25 cellular contexts compared by ENCODE assay signal in genomic region chr5:55143624-55144023, GRCh38. TPM values are rescaled to one million over a fixed set of nuclear protein-coding genes. Genes with fewer than 3 reads are reported as not detected.
A peak's percentile ranks its signal among the peaks of the same experiment; 100 is the strongest.
DNase-seq lines count a peak whose midpoint lies in the region; ATAC-seq, FAIRE-seq and TF ChIP-seq lines count a peak whose summit lies in the region.
"Had no signal": no experiment of that assay in that cellular context is flagged by ENCODE, and none has a peak within 500 bp of the region (broad histone marks: within the 10 kb centered on the region; RNA-seq: fewer than 3 reads in every experiment).

No MANE protein-coding gene starts in this region.

- CTCF ChIA-PET in HepG2 (lab: Yijun Ruan, JAX; ENCODE audit: low intra/inter-chr PET ratio, low total read pairs) = no interaction called here
- CTCF ChIA-PET in A673 (lab: Charles Lee) = no interaction called here
- CTCF ChIA-PET in activated naive CD4-positive, alpha-beta T cell treated with anti-CD3 and anti-CD28 coated beads, Interleukin-2, amount 10 ng/mL, durations not matched to agents 7 days and 5 days (lab: Charles Lee) = interaction anchor here (0.8 to 8.5 kb wide), 4 partner anchors 40 to 237 kb away, joined by 3 to 100 read pairs (median 20); partner anchors contain the start of gene GZMA

- ATAC-seq in HepG2 = peak; percentile 94
- ATAC-seq: A549 had no signal

- H4K5ac ChIP-seq in mesendoderm (ENCODE audit: low read length) = no peak overlapping the region

- in situ Hi-C loops in HepG2 (cut with HindIII; ENCODE audit: extremely low pct_ligation_motif_present, low pct_unique_long_range_greater_than_20kb) = loop anchor here (10.0 kb wide), 1 partner anchor 199 kb away; no protein-coding TSS in a partner anchor

- H3K4me2 ChIP-seq in HepG2 (ENCODE audit: low read depth, low read length) (no peak overlapping the region), mesendoderm (ENCODE audit: low read length) (no peak overlapping the region)
- H3K4me2 ChIP-seq: A549 had no signal

- WGBS in esophagus muscularis mucosa = 50% methylated on average over 4 of the region's 4 CpGs
- 2% methylated on average over 4 of the region's 4 CpGs for WGBS in HepG2 (ENCODE audit: low lambda C conversion rate)
- no CpG with 5 or more reads among the region's 4 CpGs for WGBS in mesendoderm (ENCODE audit: extremely low coverage, insufficient coverage, low lambda C conversion rate)
- 19 to 48% (median 20%) methylated on average over 4 of the region's 4 CpGs for WGBS in small intestine, 3 donors

- TF ChIP-seq CTCF in esophagus muscularis mucosa (IDR thresholded peaks at IDR 0.05) (no peak), HepG2 (CRISPR knock-in tag; IDR thresholded peaks at IDR 0.05) (no peak), A673 (conservative IDR thresholded peaks at IDR 0.05; ENCODE audit: low read depth, low read length) (no peak)

- DNase-seq in esophagus muscularis mucosa (ENCODE audit: extremely low spot score) (peak; percentile 8), HepG2 (ENCODE audit: low spot score) (peak; percentile 9), mesendoderm (no peak), small intestine (peak; percentile 55), A673 (ENCODE audit: low spot score) (no peak), NCI-H1694 (lab: John Stamatoyannopoulos, UW) (no peak)
- no peak for DNase-seq in activated naive CD4-positive, alpha-beta T cell treated with anti-CD3 and anti-CD28 coated beads, Interleukin-2, amount 10 ng/mL, durations not matched to agents 7 days and 5 days
- DNase-seq: 8988T; C1 segment of cervical spinal cord; Calu3; CD4-positive, alpha-beta memory T cell; COR-L47; DMS53; DMS79 treated with DMSO at 0.1 percent for 48 hours; GF-D8; GOT3; HFFc6 had no signal

- no peak overlapping the region for H3K23ac ChIP-seq in mesendoderm (ENCODE audit: low read length)

- H3K9ac ChIP-seq in HepG2 (ENCODE audit: insufficient read depth, low read depth, low read length) = no peak overlapping the region
- H3K9ac ChIP-seq in mesendoderm (ENCODE audit: low read length) = no peak overlapping the region

- no peaks in the 10 kb centered on the region for H4K20me1 ChIP-seq in HepG2 (ENCODE audit: insufficient read depth, low read length)

- POLR2A ChIA-PET in HepG2 (lab: Yijun Ruan, JAX) (no interaction called here), A673 (lab: Charles Lee; ENCODE audit: low non-redundant PET) (no interaction called here)

- peaks cover 37% of the 10 kb centered on the region for H3K27me3 Mint-ChIP-seq in activated naive CD4-positive, alpha-beta T cell treated with anti-CD3 and anti-CD28 coated beads, Interleukin-2, amount 10 ng/mL, durations not matched to agents 7 days and 5 days

- no peak overlapping the region for H2AFZ ChIP-seq in HepG2 (ENCODE audit: low read length)

- no TSS peak for BruUV-seq in HepG2 (replicated peaks; lab: Mats Ljungman, UMichigan)
- no TSS peak for BruUV-seq in A673 (replicated peaks; lab: Mats Ljungman, UMichigan)

- H3K27me3 ChIP-seq in esophagus muscularis mucosa = peaks cover 0 to 6% (median 3%) of the 10 kb centered on the region in 4 donors
- 0 out of 5 replicates have a peak, but pooled peaks cover 0 to 1% of the 10 kb centered on the region in 2 experiments for H3K27me3 ChIP-seq in HepG2 (ENCODE audit: control insufficient read depth in 1 of 2, insufficient read depth in 2 of 2, low read length in 2 of 2)
- H3K27me3 ChIP-seq in mesendoderm (ENCODE audit: insufficient read depth, low read length, poor library complexity) = no peaks in the 10 kb centered on the region
- H3K27me3 ChIP-seq in small intestine (ENCODE audit: control insufficient read depth in 2 of 2, insufficient read depth in 2 of 2, low read length in 2 of 2) = no peaks in the 10 kb centered on the region
- peaks cover 27% of the 10 kb centered on the region for H3K27me3 ChIP-seq in A673 (replicated peaks; ENCODE audit: insufficient read depth, low read depth, low read length, poor library complexity)

- H3K27ac Mint-ChIP-seq in activated naive CD4-positive, alpha-beta T cell treated with anti-CD3 and anti-CD28 coated beads, Interleukin-2, amount 10 ng/mL, durations not matched to agents 7 days and 5 days = no peak overlapping the region
- H3K27ac Mint-ChIP-seq: CD4-positive, alpha-beta memory T cell; HFFc6 had no signal

- no peaks in the 10 kb centered on the region for H3K9me3 ChIP-seq in esophagus muscularis mucosa
- no peaks in the 10 kb centered on the region for H3K9me3 ChIP-seq in HepG2 (ENCODE audit: low read length)
- H3K9me3 ChIP-seq in small intestine (ENCODE audit: control insufficient read depth, low read depth) = no peaks in the 10 kb centered on the region
- no peaks in the 10 kb centered on the region for H3K9me3 ChIP-seq in A673 (ENCODE audit: low read depth, low read length, poor library complexity, severe bottlenecking)
- H3K9me3 ChIP-seq: A549, HAP-1 had no signal

- H3K36me3 Mint-ChIP-seq in activated naive CD4-positive, alpha-beta T cell treated with anti-CD3 and anti-CD28 coated beads, Interleukin-2, amount 10 ng/mL, durations not matched to agents 7 days and 5 days = peaks cover 9% of the 10 kb centered on the region
- H3K36me3 Mint-ChIP-seq: CD4-positive, alpha-beta memory T cell had no signal

- no peak overlapping the region for H2BK5ac ChIP-seq in mesendoderm (ENCODE audit: low read length)

- no peak overlapping the region for H3K4me3 ChIP-seq in esophagus muscularis mucosa
- no peak overlapping the region for H3K4me3 ChIP-seq in HepG2 (replicated peaks in 1 of 3; ENCODE audit: insufficient read depth in 1 of 3, low read depth in 2 of 3, low read length in 3 of 3)
- H3K4me3 ChIP-seq in mesendoderm (ENCODE audit: low read length) = no peak overlapping the region
- H3K4me3 ChIP-seq in small intestine (ENCODE audit: low read depth in 1 of 2, low read length in 2 of 2) = no peak overlapping the region
- H3K4me3 ChIP-seq in A673 (ENCODE audit: low read depth, low read length, poor library complexity, severe bottlenecking) = no peak overlapping the region
- H3K4me3 ChIP-seq: A549, HAP-1 had no signal

- no peak for FAIRE-seq in HepG2 (lab: Jason Lieb, UNC)
- no peak for FAIRE-seq in small intestine (lab: Jason Lieb, UNC)
- FAIRE-seq: A549, GM12892, GM19239, H54 had no signal

- H2BK15ac ChIP-seq in mesendoderm (replicated peaks; ENCODE audit: low read depth) = no peak overlapping the region

- no peak for TF ChIP-seq RAD21 in HepG2 (CRISPR knock-in tag; IDR thresholded peaks at IDR 0.05)

- no peaks in the 10 kb centered on the region for H3K79me1 ChIP-seq in mesendoderm (ENCODE audit: low read length)

- H2AK5ac ChIP-seq in mesendoderm (ENCODE audit: low read length) = no peak overlapping the region

- H3K18ac ChIP-seq in mesendoderm (ENCODE audit: low read length) = no peak overlapping the region

- intact Hi-C loops in esophagus muscularis mucosa (cut with DNase I) (no loop called here), HepG2 (cut with micrococcal nuclease; ENCODE audit: unreplicated experiment) (loop anchor here (10.0 kb wide), 1 partner anchor 629 kb away; the partner anchor contains the start of gene SNX18), A673 (cut with micrococcal nuclease; ENCODE audit: unreplicated experiment) (loop anchor here (10.0 kb wide), 1 partner anchor 629 kb away; the partner anchor contains the start of gene SNX18)

- H3K56ac ChIP-seq in mesendoderm (ENCODE audit: low read length) = peak overlapping the region; percentile 22

- no peak overlapping the region for H3K27ac ChIP-seq in esophagus muscularis mucosa (replicated peaks in 1 of 4)
- no peak overlapping the region for H3K27ac ChIP-seq in HepG2 (ENCODE audit: extremely low read length, insufficient read depth, low read length)
- no peak overlapping the region for H3K27ac ChIP-seq in mesendoderm (ENCODE audit: low read depth, low read length)
- no peak overlapping the region for H3K27ac ChIP-seq in small intestine (ENCODE audit: low read depth in 1 of 2, low read length in 1 of 2)
- H3K27ac ChIP-seq in A673 (ENCODE audit: low read depth, low read length, poor library complexity, severe bottlenecking) = no peak overlapping the region
- H3K27ac ChIP-seq: A549 had no signal

- H3K4ac ChIP-seq in mesendoderm (ENCODE audit: low read depth, low read length) = no peak overlapping the region

- no peak overlapping the region for H2BK120ac ChIP-seq in mesendoderm (ENCODE audit: low read depth, low read length)

- H3K36me3 ChIP-seq in esophagus muscularis mucosa (no peaks in the 10 kb centered on the region), HepG2 (replicated peaks in 1 of 2; ENCODE audit: control insufficient read depth in 1 of 2, insufficient read depth in 2 of 2, low read length in 2 of 2) (no peaks in the 10 kb centered on the region), mesendoderm (ENCODE audit: control insufficient read depth, insufficient read depth, low read length) (no peaks in the 10 kb centered on the region), small intestine (ENCODE audit: control insufficient read depth in 2 of 2, insufficient read depth in 2 of 2, low read length in 2 of 2) (no peaks in the 10 kb centered on the region), A673 (ENCODE audit: insufficient read depth, low read length, poor library complexity, severe bottlenecking) (no peaks in the 10 kb centered on the region)
- H3K36me3 ChIP-seq: HAP-1 had no signal

- TF ChIP-seq POLR2A in esophagus muscularis mucosa (IDR thresholded peaks at IDR 0.05; ENCODE audit: low read depth) = no peak
- TF ChIP-seq POLR2A in HepG2 (IDR thresholded peaks at IDR 0.05; ENCODE audit: insufficient read depth in 1 of 2, low read depth in 2 of 2, low read length in 2 of 2) = no peak

- H3K4me1 ChIP-seq in esophagus muscularis mucosa (peaks cover 0 to 4% (median 0%) of the 10 kb centered on the region in 4 donors), HepG2 (ENCODE audit: insufficient read depth, low read length) (no peaks in the 10 kb centered on the region), mesendoderm (ENCODE audit: control insufficient read depth, low read depth, low read length) (no peaks in the 10 kb centered on the region), small intestine (ENCODE audit: control insufficient read depth in 2 of 2, insufficient read depth in 1 of 2, low read depth in 1 of 2, low read length in 1 of 2) (no peaks in the 10 kb centered on the region), A673 (ENCODE audit: insufficient read depth, low read length, poor library complexity, severe bottlenecking) (no peaks in the 10 kb centered on the region)
- H3K4me1 ChIP-seq: A549, HAP-1 had no signal

- no peak overlapping the region for H3K4me3 Mint-ChIP-seq in activated naive CD4-positive, alpha-beta T cell treated with anti-CD3 and anti-CD28 coated beads, Interleukin-2, amount 10 ng/mL, durations not matched to agents 7 days and 5 days
- H3K4me3 Mint-ChIP-seq: CD4-positive, alpha-beta memory T cell; HFFc6 had no signal

- H3K79me2 ChIP-seq in HepG2 (ENCODE audit: insufficient read depth, low read length) (no peaks in the 10 kb centered on the region), mesendoderm (ENCODE audit: control insufficient read depth, insufficient read depth, low read length) (no peaks in the 10 kb centered on the region)

- no peak for TF ChIP-seq EP300 in esophagus muscularis mucosa (IDR thresholded peaks at IDR 0.05)
- TF ChIP-seq EP300 in HepG2 (IDR thresholded peaks at IDR 0.05; ENCODE audit: low read depth in 2 of 2, low read length in 2 of 2) = no peak
- TF ChIP-seq EP300 in HepG2 (CRISPR knock-in tag; IDR thresholded peaks at IDR 0.05; ENCODE audit: borderline replicate concordance) = no peak

- H3K4me1 Mint-ChIP-seq in activated naive CD4-positive, alpha-beta T cell treated with anti-CD3 and anti-CD28 coated beads, Interleukin-2, amount 10 ng/mL, durations not matched to agents 7 days and 5 days = peaks cover 46% of the 10 kb centered on the region

- no peaks in the 10 kb centered on the region for H3K9me3 Mint-ChIP-seq in activated naive CD4-positive, alpha-beta T cell treated with anti-CD3 and anti-CD28 coated beads, Interleukin-2, amount 10 ng/mL, durations not matched to agents 7 days and 5 days
- H3K9me3 Mint-ChIP-seq: HFFc6 had no signal

- H4K8ac ChIP-seq in mesendoderm (ENCODE audit: low read depth, low read length) = no peak overlapping the region

RNA-seq across cellular contexts. Expression of gene GPX8, which starts 16.3 kb away (rescaled TPM):
- 10 to 100 TPM in 1 of 4 donors, 1 to 10 TPM in 3; 8.4 to 12.5 (median 9.3) TPM for total RNA-seq in esophagus muscularis mucosa
- 0.32 and 0.33 TPM in 2 replicates for total RNA-seq in HepG2 (2016; rRNA removed; fragmentation: Illumina TruSeq; extraction: Trizol)
- total RNA-seq in HepG2 (2016; cell fraction: cytosol; rRNA removed; fragmentation: Illumina TruSeq; extraction: Trizol; ENCODE audit: low read depth) = 0.09 TPM in 1 of 2 replicates, not detected in the other
- total RNA-seq in HepG2 (2016; cell fraction: insoluble cytoplasmic fraction; rRNA removed; fragmentation: Illumina TruSeq; extraction: Trizol) = 0.30 and 0.41 TPM in 2 replicates
- total RNA-seq in HepG2 (2016; cell fraction: membrane; rRNA removed; fragmentation: Illumina TruSeq; extraction: Trizol) = 0.28 and 0.69 TPM in 2 replicates
- total RNA-seq in HepG2 (2016; cell fraction: nucleus; rRNA removed; fragmentation: Illumina TruSeq; extraction: Trizol) = 0.56 TPM in 1 of 2 replicates, not detected in the other
- polyA plus RNA-seq in HepG2 (2011; rRNA removed) = 0.55 and 0.94 TPM in 2 replicates
- 0.21 and 0.35 TPM in 2 replicates for polyA plus RNA-seq in HepG2 (2011; cell fraction: cytosol; rRNA removed)
- 0.05 and 0.26 TPM in 2 replicates for polyA plus RNA-seq in HepG2 (2011; cell fraction: nucleus; rRNA removed)
- 0.59 and 1.5 TPM in 2 replicates for polyA plus RNA-seq in HepG2 (2012)
- 0.14 TPM in 1 of 2 replicates, not detected in the other for polyA plus RNA-seq in HepG2 (2016; cell fraction: cytosol; fragmentation: Illumina TruSeq; extraction: Trizol; ENCODE audit: low read depth)
- polyA plus RNA-seq in HepG2 (2016; cell fraction: insoluble cytoplasmic fraction; fragmentation: Illumina TruSeq; extraction: Trizol; ENCODE audit: low read depth) = 0.34 and 0.61 TPM in 2 replicates
- 0.31 TPM in 1 of 2 replicates, not detected in the other for polyA plus RNA-seq in HepG2 (2016; cell fraction: membrane; fragmentation: Illumina TruSeq; extraction: Trizol; ENCODE audit: low read depth)
- polyA plus RNA-seq in HepG2 (2016; cell fraction: nucleus; fragmentation: Illumina TruSeq; extraction: Trizol; ENCODE audit: insufficient read depth, low read depth) = 0.79 and 0.97 TPM in 2 replicates
- polyA minus RNA-seq in HepG2 (2011; rRNA and poly(A)+ RNA removed; ENCODE audit: low replicate concordance) = 0.42 and 10.6 TPM in 2 replicates
- polyA minus RNA-seq in HepG2 (2011; cell fraction: cytosol; rRNA and poly(A)+ RNA removed) = 0.18 and 0.20 TPM in 2 replicates
- polyA minus RNA-seq in HepG2 (2011; cell fraction: nucleus; rRNA and poly(A)+ RNA removed) = 0.64 and 0.75 TPM in 2 replicates
- polyA plus RNA-seq in mesendoderm (2013, experiment 1 of 2) = 76.3 TPM
- 75.8 TPM for polyA plus RNA-seq in mesendoderm (2013, experiment 2 of 2)
- 1 to 10 TPM in 2 of 3 donors, under 1 TPM in 1; 0.22 to 6.6 (median 1.1) TPM for polyA plus RNA-seq in small intestine
- total RNA-seq in A673 (2021) = 52.2 and 54.7 TPM in 2 replicates
- total RNA-seq: CD4-positive, alpha-beta memory T cell had no signal
- polyA plus RNA-seq: CD4-positive, alpha-beta memory T cell had no signal

RNA-seq across cellular contexts. Expression of gene CDC20B, which starts 29.4 kb away (rescaled TPM):
- total RNA-seq in esophagus muscularis mucosa (not detected), HepG2 (2016; rRNA removed; fragmentation: Illumina TruSeq; extraction: Trizol) (not detected in 2 replicates), A673 (2021) (not detected in 2 replicates)
- not detected in 2 replicates for total RNA-seq in HepG2 (2016; cell fraction: cytosol; rRNA removed; fragmentation: Illumina TruSeq; extraction: Trizol; ENCODE audit: low read depth)
- total RNA-seq in HepG2 (2016; cell fraction: insoluble cytoplasmic fraction; rRNA removed; fragmentation: Illumina TruSeq; extraction: Trizol) = not detected in 2 replicates
- not detected in 2 replicates for total RNA-seq in HepG2 (2016; cell fraction: membrane; rRNA removed; fragmentation: Illumina TruSeq; extraction: Trizol)
- total RNA-seq in HepG2 (2016; cell fraction: nucleus; rRNA removed; fragmentation: Illumina TruSeq; extraction: Trizol) = not detected in 2 replicates
- polyA plus RNA-seq in HepG2 (2011; rRNA removed) (not detected in 2 replicates), small intestine (not detected)
- polyA plus RNA-seq in HepG2 (2011; cell fraction: cytosol; rRNA removed) = not detected in 2 replicates
- polyA plus RNA-seq in HepG2 (2011; cell fraction: nucleus; rRNA removed) = not detected in 2 replicates
- not detected in 2 replicates for polyA plus RNA-seq in HepG2 (2012)
- polyA plus RNA-seq in HepG2 (2016; cell fraction: cytosol; fragmentation: Illumina TruSeq; extraction: Trizol; ENCODE audit: low read depth) = not detected in 2 replicates
- not detected in 2 replicates for polyA plus RNA-seq in HepG2 (2016; cell fraction: insoluble cytoplasmic fraction; fragmentation: Illumina TruSeq; extraction: Trizol; ENCODE audit: low read depth)
- not detected in 2 replicates for polyA plus RNA-seq in HepG2 (2016; cell fraction: membrane; fragmentation: Illumina TruSeq; extraction: Trizol; ENCODE audit: low read depth)
- polyA plus RNA-seq in HepG2 (2016; cell fraction: nucleus; fragmentation: Illumina TruSeq; extraction: Trizol; ENCODE audit: insufficient read depth, low read depth) = not detected in 2 replicates
- polyA minus RNA-seq in HepG2 (2011; rRNA and poly(A)+ RNA removed; ENCODE audit: low replicate concordance) = not detected in 2 replicates
- not detected in 2 replicates for polyA minus RNA-seq in HepG2 (2011; cell fraction: cytosol; rRNA and poly(A)+ RNA removed)
- polyA minus RNA-seq in HepG2 (2011; cell fraction: nucleus; rRNA and poly(A)+ RNA removed) = not detected in 2 replicates
- 0.08 TPM for polyA plus RNA-seq in mesendoderm (2013, experiment 1 of 2)
- 0.07 TPM for polyA plus RNA-seq in mesendoderm (2013, experiment 2 of 2)
- total RNA-seq: Calu3; CD4-positive, alpha-beta memory T cell; Daoy; G401 had no signal
- polyA plus RNA-seq: BJ; CD4-positive, alpha-beta memory T cell had no signal

RNA-seq across cellular contexts. Expression of gene GZMA, which starts 41.2 kb away (rescaled TPM):
- total RNA-seq in esophagus muscularis mucosa (1 to 10 TPM in 2 of 4 donors, under 1 TPM in 2; 0.40 to 3.1 (median 0.89) TPM), HepG2 (2016; rRNA removed; fragmentation: Illumina TruSeq; extraction: Trizol) (not detected in 2 replicates), A673 (2021) (not detected in 2 replicates)
- not detected in 2 replicates for total RNA-seq in HepG2 (2016; cell fraction: cytosol; rRNA removed; fragmentation: Illumina TruSeq; extraction: Trizol; ENCODE audit: low read depth)
- total RNA-seq in HepG2 (2016; cell fraction: insoluble cytoplasmic fraction; rRNA removed; fragmentation: Illumina TruSeq; extraction: Trizol) = not detected in 2 replicates
- total RNA-seq in HepG2 (2016; cell fraction: membrane; rRNA removed; fragmentation: Illumina TruSeq; extraction: Trizol) = not detected in 2 replicates
- total RNA-seq in HepG2 (2016; cell fraction: nucleus; rRNA removed; fragmentation: Illumina TruSeq; extraction: Trizol) = not detected in 2 replicates
- polyA plus RNA-seq in HepG2 (2011; rRNA removed) (not detected in 2 replicates), small intestine (1 to 10 TPM; 4.3 to 8.6 (median 4.9) TPM)
- not detected in 2 replicates for polyA plus RNA-seq in HepG2 (2011; cell fraction: cytosol; rRNA removed)
- not detected in 2 replicates for polyA plus RNA-seq in HepG2 (2011; cell fraction: nucleus; rRNA removed)
- polyA plus RNA-seq in HepG2 (2012) = not detected in 2 replicates
- polyA plus RNA-seq in HepG2 (2016; cell fraction: cytosol; fragmentation: Illumina TruSeq; extraction: Trizol; ENCODE audit: low read depth) = not detected in 2 replicates
- not detected in 2 replicates for polyA plus RNA-seq in HepG2 (2016; cell fraction: insoluble cytoplasmic fraction; fragmentation: Illumina TruSeq; extraction: Trizol; ENCODE audit: low read depth)
- polyA plus RNA-seq in HepG2 (2016; cell fraction: membrane; fragmentation: Illumina TruSeq; extraction: Trizol; ENCODE audit: low read depth) = not detected in 2 replicates
- polyA plus RNA-seq in HepG2 (2016; cell fraction: nucleus; fragmentation: Illumina TruSeq; extraction: Trizol; ENCODE audit: insufficient read depth, low read depth) = not detected in 2 replicates
- not detected in 2 replicates for polyA minus RNA-seq in HepG2 (2011; rRNA and poly(A)+ RNA removed; ENCODE audit: low replicate concordance)
- not detected in 2 replicates for polyA minus RNA-seq in HepG2 (2011; cell fraction: cytosol; rRNA and poly(A)+ RNA removed)
- polyA minus RNA-seq in HepG2 (2011; cell fraction: nucleus; rRNA and poly(A)+ RNA removed) = not detected in 2 replicates
- 0.10 TPM for polyA plus RNA-seq in mesendoderm (2013, experiment 1 of 2)
- 0.07 TPM for polyA plus RNA-seq in mesendoderm (2013, experiment 2 of 2)
- total RNA-seq: Calu3, G401, HFFc6 had no signal
- polyA plus RNA-seq: A549, BJ had no signal

Comparison
In these comparisons a context has a peak if more than half of its experiments do, and no peak if none do; other contexts are left out.
1. DNase-seq: peak in esophagus muscularis mucosa (single experiment), HepG2 (single experiment) and small intestine (single experiment); none in mesendoderm (single experiment), A673 (single experiment), activated naive CD4-positive, alpha-beta T cell treated with anti-CD3 and anti-CD28 coated beads, Interleukin-2, amount 10 ng/mL, durations not matched to agents 7 days and 5 days (single experiment) and NCI-H1694 (single experiment).